ENCODE assay signal across 10 cellular contexts in genomic region chr7:52079726-52080125, GRCh38.
"Had no signal": no experiment of that assay in that cellular context is flagged by ENCODE, and none has a peak within 500 bp of the region (broad histone marks: within the 10 kb centered on the region; RNA-seq: fewer than 3 reads in every experiment).

No MANE protein-coding gene starts in this region.

- H3K27ac ChIP-seq: GM23248, KMS-11 had no signal

- H3K27ac Mint-ChIP-seq: HFFc6, IgD-negative memory B cell had no signal

- H3K27me3 Mint-ChIP-seq: IgD-negative memory B cell had no signal

- H3K4me1 Mint-ChIP-seq: IgD-negative memory B cell had no signal

- H3K9ac ChIP-seq: GM23248, KMS-11 had no signal

- ATAC-seq: HCT116, HepG2 had no signal

- H2AFZ ChIP-seq: GM23248 had no signal

- H3K36me3 Mint-ChIP-seq: IgD-negative memory B cell had no signal

- H3K36me3 ChIP-seq: HAP-1 had no signal

- H3K4me1 ChIP-seq: HAP-1 had no signal

- H3K4me2 ChIP-seq: KMS-11 had no signal

- H3K4me3 ChIP-seq: GM23248, HAP-1 had no signal

- H3K9me3 ChIP-seq: HAP-1 had no signal

- H3K4me3 Mint-ChIP-seq: HFFc6, IgD-negative memory B cell had no signal

- DNase-seq: GM23248, GOT3, H7, HFFc6, KBM-7 had no signal
